Comparison of ENCODE assay signal across 18 cellular contexts in the genomic region with DNA sequence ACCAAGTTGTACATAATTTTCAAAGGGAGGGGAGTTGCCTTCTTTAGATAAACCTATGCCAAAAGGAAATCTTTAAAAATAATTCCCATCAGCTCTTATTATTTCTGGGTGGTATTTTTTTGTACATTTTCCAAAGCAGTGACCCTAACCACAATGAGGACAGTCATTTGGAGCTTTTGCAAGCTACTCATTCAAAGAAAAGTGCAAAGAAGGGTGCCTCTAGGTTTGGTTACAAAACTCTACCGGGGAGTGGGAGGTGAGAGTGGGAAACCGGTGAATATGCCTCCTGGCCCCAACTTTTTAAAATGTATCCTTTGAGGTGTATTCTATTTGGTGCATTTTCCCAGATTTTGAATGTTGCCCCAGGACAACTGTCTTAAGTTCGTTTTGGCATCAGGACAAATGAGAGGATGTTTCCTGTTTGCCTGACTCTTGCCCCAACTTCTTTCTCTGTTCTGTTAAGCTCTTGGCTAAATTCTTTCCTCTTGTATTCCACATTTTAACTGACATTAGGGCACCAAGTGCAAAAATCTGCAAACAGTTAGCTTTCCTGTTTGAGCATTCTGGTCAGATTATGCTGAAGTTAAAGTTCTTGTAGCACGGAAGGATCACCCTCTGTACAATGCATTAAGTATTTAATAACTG.
DNase-seq lines count a peak whose midpoint lies in the region; ATAC-seq and TF ChIP-seq lines count a peak whose summit lies in the region.
"Had no signal": no experiment of that assay in that cellular context is flagged by ENCODE, and none has a peak within 500 bp of the region (broad histone marks: within the 10 kb centered on the region; RNA-seq: fewer than 3 reads in every experiment).

No MANE protein-coding gene starts in this region.

- peaks cover 4% of the 10 kb centered on the region for H3K36me3 Mint-ChIP-seq in central memory CD8-positive, alpha-beta T cell (ENCODE audit: insufficient read depth)
- no peaks in the 10 kb centered on the region for H3K36me3 Mint-ChIP-seq in type B pancreatic cell

- H3K9me3 Mint-ChIP-seq in central memory CD8-positive, alpha-beta T cell: no peaks in the 10 kb centered on the region
- H3K9me3 Mint-ChIP-seq in type B pancreatic cell: no peaks in the 10 kb centered on the region

- TF ChIP-seq CTCF in DND-41 (IDR thresholded peaks at IDR 0.05; ENCODE audit: borderline replicate concordance, extremely low read depth, low read length, poor library complexity, severe bottlenecking) (no peak), type B pancreatic cell (conservative IDR thresholded peaks at IDR 0.05) (no peak)

- no peaks in the 10 kb centered on the region for H3K9me3 ChIP-seq in DND-41 (ENCODE audit: insufficient read depth, low read length, severe bottlenecking)
- H3K9me3 ChIP-seq: prostate gland had no signal

- DNase-seq in DND-41 (no peak), KBM-7 (peak; percentile 36), myocyte (ENCODE audit: low read depth) (peak; percentile 46), glomerular visceral epithelial cell (ENCODE audit: extremely low spot score) (no peak), type B pancreatic cell (ENCODE audit: extremely low spot score, unreplicated experiment) (no peak)
- DNase-seq in central memory CD8-positive, alpha-beta T cell (ENCODE audit: low spot score in 2 of 2): no peak
- DNase-seq in stimulated activated naive CD4-positive, alpha-beta T cell (lab: John Stamatoyannopoulos, UW): no peak
- DNase-seq: activated naive CD4-positive, alpha-beta T cell treated with anti-CD3 and anti-CD28 coated beads, Interleukin-2, amount 50 U/mL, for 16 hours; caudate nucleus; GF-D8; midbrain; NCI-H1694 treated with DMSO at 0.1 percent for 48 hours; SHP77; stimulated activated CD4-positive, alpha-beta T cell treated with anti-CD3 and anti-CD28 coated beads, Interleukin-4, amount 100 ng/mL, for 1 hour had no signal

- no peaks in the 10 kb centered on the region for H3K36me3 ChIP-seq in DND-41 (ENCODE audit: insufficient read depth, low read length)
- H3K36me3 ChIP-seq: prostate gland had no signal

- no peak for ATAC-seq in DND-41 (ENCODE audit: insufficient read depth, low read depth)
- no peak for ATAC-seq in central memory CD8-positive, alpha-beta T cell (replicated peaks; ENCODE audit: extremely low read depth, poor library complexity, severe bottlenecking)
- ATAC-seq in GM19035 (IDR thresholded peaks at IDR 0.05; ENCODE audit: unreplicated experiment): no peak
- ATAC-seq: stimulated activated memory B cell treated with anti-CD40 and anti-IgM and Interleukin-4, amounts not matched to agents 10 μg/mL and 1 μg/mL and 100 μg/mL, for 72 hours had no signal

- H3K79me2 ChIP-seq in DND-41 (ENCODE audit: insufficient read depth, low read length): peaks cover 74% of the 10 kb centered on the region

- H3K27ac Mint-ChIP-seq in central memory CD8-positive, alpha-beta T cell (ENCODE audit: low read depth): peak overlapping the region; percentile 62
- no peak overlapping the region for H3K27ac Mint-ChIP-seq in type B pancreatic cell
- H3K27ac Mint-ChIP-seq: stimulated activated memory B cell treated with anti-CD40 and anti-IgM and Interleukin-4, amounts not matched to agents 10 μg/mL and 1 μg/mL and 100 μg/mL, for 72 hours had no signal

- peaks cover 33% of the 10 kb centered on the region for H3K4me1 Mint-ChIP-seq in central memory CD8-positive, alpha-beta T cell
- peaks cover 37% of the 10 kb centered on the region for H3K4me1 Mint-ChIP-seq in type B pancreatic cell (ENCODE audit: unreplicated experiment)

- H4K20me1 ChIP-seq in DND-41 (ENCODE audit: insufficient read depth, low read length): peaks cover 28% of the 10 kb centered on the region
- H4K20me1 ChIP-seq: BLaER1 treated with 17β-estradiol and CSF1 and Interleukin-3, amounts not matched to agents 10 nM and 100 nM had no signal

- H3K4me3 ChIP-seq in DND-41 (ENCODE audit: low read depth in 1 of 2, low read length in 2 of 2): no peak overlapping the region
- H3K4me3 ChIP-seq: BLaER1 treated with 17β-estradiol and CSF1 and Interleukin-3, amounts not matched to agents 10 nM and 100 nM; prostate gland had no signal

- H2AFZ ChIP-seq in DND-41 (ENCODE audit: low read depth, low read length): no peak overlapping the region

- peaks cover 41% of the 10 kb centered on the region for H3K4me1 ChIP-seq in DND-41 (ENCODE audit: insufficient read depth, low read length)

- H3K4me3 Mint-ChIP-seq in central memory CD8-positive, alpha-beta T cell: no peak overlapping the region
- H3K4me3 Mint-ChIP-seq in type B pancreatic cell: no peak overlapping the region
- H3K4me3 Mint-ChIP-seq: stimulated activated memory B cell treated with anti-CD40 and anti-IgM and Interleukin-4, amounts not matched to agents 10 μg/mL and 1 μg/mL and 100 μg/mL, for 72 hours had no signal

- no peaks in the 10 kb centered on the region for H3K27me3 Mint-ChIP-seq in central memory CD8-positive, alpha-beta T cell
- no peaks in the 10 kb centered on the region for H3K27me3 Mint-ChIP-seq in type B pancreatic cell
- H3K27me3 Mint-ChIP-seq: stimulated activated memory B cell treated with anti-CD40 and anti-IgM and Interleukin-4, amounts not matched to agents 10 μg/mL and 1 μg/mL and 100 μg/mL, for 72 hours had no signal

- no peak overlapping the region for H3K4me2 ChIP-seq in DND-41 (ENCODE audit: insufficient read depth, low read length)

- in situ Hi-C loops in KBM-7 (cut with MboI; ENCODE audit: low pct_unique_long_range_greater_than_20kb, low sequenced_read_pairs): no loop called here

- no peak overlapping the region for H3K9ac ChIP-seq in DND-41 (ENCODE audit: low read depth, low read length)
- H3K9ac ChIP-seq: BLaER1 treated with 17β-estradiol and CSF1 and Interleukin-3, amounts not matched to agents 10 nM and 100 nM had no signal

- H3K27me3 ChIP-seq in DND-41 (ENCODE audit: insufficient read depth, low read length, poor library complexity): no peaks in the 10 kb centered on the region
- H3K27me3 ChIP-seq: BLaER1 treated with 17β-estradiol and CSF1 and Interleukin-3, amounts not matched to agents 10 nM and 100 nM had no signal

- peak overlapping the region; percentile 46 for H3K27ac ChIP-seq in DND-41 (ENCODE audit: low read length)

Comparison
In these comparisons a context has a peak if more than half of its experiments do, and no peak if none do; other contexts are left out.
1. DNase-seq: peak in KBM-7 (single experiment) and myocyte (single experiment); none in DND-41 (single experiment), central memory CD8-positive, alpha-beta T cell (0 of 2), glomerular visceral epithelial cell (single experiment), stimulated activated naive CD4-positive, alpha-beta T cell (0 of 6) and type B pancreatic cell (single experiment).